ENCODE assay signal across 14 cellular contexts in the genomic region with DNA sequence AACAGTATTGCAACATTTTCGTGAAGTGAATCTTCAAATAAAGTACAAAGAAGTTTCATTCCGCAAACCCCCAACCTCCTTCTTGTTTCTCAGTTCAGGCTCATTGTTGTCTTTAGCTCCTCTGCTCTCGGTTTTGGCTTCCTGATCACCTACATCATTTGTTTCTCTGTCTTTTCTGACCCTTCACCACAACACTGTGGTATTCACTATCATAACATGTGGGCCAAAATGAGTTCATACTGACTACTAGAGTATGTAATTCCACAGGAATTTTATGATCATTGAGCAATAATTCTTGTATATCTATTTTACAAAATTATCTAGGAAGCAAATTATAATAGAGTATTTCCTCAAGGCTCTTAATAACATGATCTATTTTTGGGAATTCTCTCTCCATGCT.
A peak's percentile ranks its signal among the peaks of the same experiment; 100 is the strongest.
DNase-seq lines count a peak whose midpoint lies in the region; ATAC-seq, FAIRE-seq and TF ChIP-seq lines count a peak whose summit lies in the region.
"Had no signal": no experiment of that assay in that cellular context is flagged by ENCODE, and none has a peak within 500 bp of the region (broad histone marks: within the 10 kb centered on the region; RNA-seq: fewer than 3 reads in every experiment).

No MANE protein-coding gene starts in this region.

- H2AK5ac ChIP-seq in IMR-90 (ENCODE audit: low read depth, low read length) = no peak overlapping the region

- H3K4me2 ChIP-seq in IMR-90 (ENCODE audit: low read depth, low read length) (peak overlapping the region; percentile 51; the same call in 1 of the 2 replicates), endothelial cell of umbilical vein (ENCODE audit: insufficient read depth, low read length) (peak overlapping the region; percentile 62)

- FAIRE-seq in GM19239 (lab: Jason Lieb, UNC) (peak; percentile 48), endothelial cell of umbilical vein (lab: Jason Lieb, UNC) (peak; percentile 42)
- FAIRE-seq: G401.6 had no signal

- H3K4me1 ChIP-seq in IMR-90 (ENCODE audit: control insufficient read depth, insufficient read depth, low read length) = peaks cover 17% of the 10 kb centered on the region
- peaks cover 53% of the 10 kb centered on the region for H3K4me1 ChIP-seq in endothelial cell of umbilical vein (ENCODE audit: control insufficient read depth, extremely low read depth, insufficient read depth, low read length)
- peaks cover 0 to 29% (median 15%) of the 10 kb centered on the region in 4 donors for H3K4me1 ChIP-seq in sigmoid colon

- H4K20me1 ChIP-seq in IMR-90 (ENCODE audit: insufficient read depth, low read length) (no peaks in the 10 kb centered on the region), endothelial cell of umbilical vein (replicated peaks; ENCODE audit: control insufficient read depth, extremely low read depth, insufficient read depth, low read length) (no peaks in the 10 kb centered on the region)

- H3K4me3 ChIP-seq in IMR-90 (ENCODE audit: insufficient read depth, low read depth, low read length) (no peak overlapping the region), endothelial cell of umbilical vein (replicated peaks in 1 of 3; ENCODE audit: insufficient read depth in 1 of 3, low read depth in 1 of 3, low read length in 3 of 3) (no peak overlapping the region), sigmoid colon (no peak overlapping the region)
- H3K4me3 ChIP-seq: dorsolateral prefrontal cortex, skin epidermis had no signal

- H3K27me3 Mint-ChIP-seq in activated T-cell treated with anti-CD3 and anti-CD28 coated beads, Interleukin-2, amount 50 U/mL, for 24 hours = no peaks in the 10 kb centered on the region
- H3K27me3 Mint-ChIP-seq: stimulated activated naive CD8-positive, alpha-beta T cell treated with anti-CD3 and anti-CD28 coated beads, Interleukin-15, Interleukin-2, amounts not matched to agents 100 ng/mL and 50 ng/mL, for 24 hours had no signal

- intact Hi-C loops in IMR-90 (cut with micrococcal nuclease) = loop anchor here (1.0 kb wide), 1 partner anchor 1157 kb away; no protein-coding TSS in a partner anchor
- intact Hi-C loops in endothelial cell of umbilical vein (cut with micrococcal nuclease) = loop anchor here (1.0 to 10.0 kb wide), 3 partner anchors 52 to 1260 kb away; a partner anchor contains a TSS
- intact Hi-C loops in sigmoid colon (cut with DNase I) = loop anchor here (5.0 kb wide), 1 partner anchor 698 kb away; a partner anchor contains a TSS

- H3K27ac Mint-ChIP-seq in activated T-cell treated with anti-CD3 and anti-CD28 coated beads, Interleukin-2, amount 50 U/mL, for 24 hours = no peak overlapping the region
- H3K27ac Mint-ChIP-seq: stimulated activated naive CD8-positive, alpha-beta T cell treated with anti-CD3 and anti-CD28 coated beads, Interleukin-15, Interleukin-2, amounts not matched to agents 100 ng/mL and 50 ng/mL, for 24 hours had no signal

- H4K8ac ChIP-seq in IMR-90 (ENCODE audit: low read depth in 2 of 2, low read length in 2 of 2) = peak overlapping the region in 1 of 2 experiments; percentile 87; a peak in 1 of 4 replicates

- peak overlapping the region; percentile 17; the same call in 1 of the 2 replicates for H3K18ac ChIP-seq in IMR-90 (ENCODE audit: low read depth, low read length)

- no peak overlapping the region for H3K4me3 Mint-ChIP-seq in activated T-cell treated with anti-CD3 and anti-CD28 coated beads, Interleukin-2, amount 50 U/mL, for 24 hours
- H3K4me3 Mint-ChIP-seq: stimulated activated naive CD8-positive, alpha-beta T cell treated with anti-CD3 and anti-CD28 coated beads, Interleukin-15, Interleukin-2, amounts not matched to agents 100 ng/mL and 50 ng/mL, for 24 hours had no signal

- H3K27me3 ChIP-seq in IMR-90 (ENCODE audit: control insufficient read depth, insufficient read depth, low read length) (no peaks in the 10 kb centered on the region), endothelial cell of umbilical vein (ENCODE audit: control insufficient read depth in 2 of 2, insufficient read depth in 2 of 2, low read length in 2 of 2) (no peaks in the 10 kb centered on the region), sigmoid colon (no peaks in the 10 kb centered on the region)

- CTCF ChIA-PET in IMR-90 (lab: Yijun Ruan, JAX) (no interaction called here), endothelial cell of umbilical vein (lab: Charles Lee) (interaction anchor here (1.3 to 5.4 kb wide), 4 partner anchors 52 to 699 kb away, joined by 3 to 83 read pairs (median 4); no protein-coding TSS in a partner anchor)

- H4K91ac ChIP-seq in IMR-90 (ENCODE audit: insufficient read depth, low read depth, low read length) = peak overlapping the region; percentile 2; the same call in 1 of the 2 replicates

- H3K79me2 ChIP-seq in endothelial cell of umbilical vein (ENCODE audit: control insufficient read depth, insufficient read depth, low read length) = no peaks in the 10 kb centered on the region

- no peaks in the 10 kb centered on the region for H3K9me3 Mint-ChIP-seq in activated T-cell treated with anti-CD3 and anti-CD28 coated beads, Interleukin-2, amount 50 U/mL, for 24 hours
- H3K9me3 Mint-ChIP-seq: stimulated activated naive CD8-positive, alpha-beta T cell treated with anti-CD3 and anti-CD28 coated beads, Interleukin-15, Interleukin-2, amounts not matched to agents 100 ng/mL and 50 ng/mL, for 24 hours had no signal

- ATAC-seq in IMR-90 (ENCODE audit: low read depth) = peak; percentile 89
- no peak for ATAC-seq in HG03457 (IDR thresholded peaks at IDR 0.05; ENCODE audit: unreplicated experiment)

- no TSS peak for BruUV-seq in IMR-90 (replicated peaks; lab: Mats Ljungman, UMichigan)
- no TSS peak for BruUV-seq in endothelial cell of umbilical vein (replicated peaks; lab: Mats Ljungman, UMichigan)

- TF ChIP-seq CTCF in IMR-90 (conservative IDR thresholded peaks at IDR 0.05; ENCODE audit: low read depth, low read length) (no peak), endothelial cell of umbilical vein (IDR thresholded peaks at IDR 0.05; ENCODE audit: extremely low read depth in 1 of 2, insufficient read depth in 1 of 2, low read depth in 1 of 2, low read length in 2 of 2) (no peak), sigmoid colon (IDR thresholded peaks at IDR 0.05) (no peak)

- H3K9ac ChIP-seq in IMR-90 (ENCODE audit: low read depth, low read length) = no peak overlapping the region
- H3K9ac ChIP-seq in endothelial cell of umbilical vein (replicated peaks; ENCODE audit: extremely low read depth, insufficient read depth, low read length) = peak overlapping the region; percentile 26

- H3K36me3 ChIP-seq in IMR-90 (ENCODE audit: control insufficient read depth, insufficient read depth, low read length) (no peaks in the 10 kb centered on the region), endothelial cell of umbilical vein (ENCODE audit: control insufficient read depth in 2 of 2, extremely low read depth in 1 of 2, insufficient read depth in 2 of 2, low read length in 2 of 2) (no peaks in the 10 kb centered on the region), sigmoid colon (no peaks in the 10 kb centered on the region)

- TF ChIP-seq POLR2A in IMR-90 (IDR thresholded peaks at IDR 0.05; ENCODE audit: low read depth, low read length) (no peak), endothelial cell of umbilical vein (IDR thresholded peaks at IDR 0.05; ENCODE audit: low read depth, low read length) (no peak), sigmoid colon (IDR thresholded peaks at IDR 0.05) (no peak)

- peak overlapping the region; percentile 99 for H2BK5ac ChIP-seq in IMR-90 (ENCODE audit: low read depth, low read length, poor library complexity, severe bottlenecking)

- DNase-seq in GM19239 (ENCODE audit: insufficient read length, low spot score) (no peak), IMR-90 (peak; percentile 98), endothelial cell of umbilical vein (ENCODE audit: low read depth, low spot score) (peak; percentile 65), sigmoid colon (no peak), DMS 273 treated with DMSO at 0.1 percent for 48 hours (lab: John Stamatoyannopoulos, UW) (no peak)
- DNase-seq in activated CD8-positive, alpha-beta memory T cell treated with anti-CD3 and anti-CD28 coated beads, Interleukin-2, amount 50 U/mL, for 48 hours = no peak
- DNase-seq in activated T-cell treated with anti-CD3 and anti-CD28 coated beads, Interleukin-2, amount 50 U/mL, for 24 hours = no peak
- DNase-seq: dorsolateral prefrontal cortex, left cardiac atrium, SW 1271 had no signal

- TF ChIP-seq RAD21 in IMR-90 (IDR thresholded peaks at IDR 0.05; ENCODE audit: low read length) = no peak

- H3K27ac ChIP-seq in IMR-90 (ENCODE audit: insufficient read depth, low read length) = peak overlapping the region; percentile 21; the same call in 1 of the 2 replicates
- H3K27ac ChIP-seq in endothelial cell of umbilical vein (ENCODE audit: insufficient read depth, low read depth, low read length) = peak overlapping the region; percentile 62
- H3K27ac ChIP-seq in sigmoid colon = peak overlapping the region in 3 of 4 donors; percentile 17 to 24 (median 20)
- H3K27ac ChIP-seq: dorsolateral prefrontal cortex had no signal

- peak overlapping the region; percentile 73; the same call in 1 of the 2 replicates for H3K4ac ChIP-seq in IMR-90 (ENCODE audit: low read depth, low read length)

- H2BK15ac ChIP-seq in IMR-90 (ENCODE audit: low read depth, low read length) = no peak overlapping the region

- no peak overlapping the region for H2AFZ ChIP-seq in IMR-90 (replicated peaks; ENCODE audit: low read length, poor library complexity)
- H2AFZ ChIP-seq in endothelial cell of umbilical vein (ENCODE audit: low read depth, low read length) = peak overlapping the region; percentile 34

- no peaks in the 10 kb centered on the region for H3K4me1 Mint-ChIP-seq in activated T-cell treated with anti-CD3 and anti-CD28 coated beads, Interleukin-2, amount 50 U/mL, for 24 hours (ENCODE audit: low read depth)

- POLR2A ChIA-PET in IMR-90 (lab: Charles Lee; ENCODE audit: unreplicated experiment) = no interaction called here
- POLR2A ChIA-PET in endothelial cell of umbilical vein (lab: Charles Lee) = interaction anchor here (0.6 kb wide), 1 partner anchor 694 kb away, joined by 6 read pairs; no protein-coding TSS in a partner anchor

- in situ Hi-C loops in IMR-90 (cut with MboI; ENCODE audit: low sequenced_read_pairs) = loop anchor here (10.0 to 25.0 kb wide), 3 partner anchors 700 to 1150 kb away; a partner anchor contains a TSS

- peak overlapping the region; percentile 86; the same call in 1 of the 2 replicates for H2BK20ac ChIP-seq in IMR-90 (ENCODE audit: low read depth, low read length)

- WGBS in IMR-90 (ENCODE audit: extremely low coverage in 2 of 2, insufficient read length in 1 of 2), 2 experiments = no CpG with 5 or more reads among the region's 3 CpGs
- WGBS in sigmoid colon, 2 donors = 65 to 69% methylated on average over 3 of the region's 3 CpGs

- H3K9me1 ChIP-seq in IMR-90 (ENCODE audit: insufficient read depth, low read length) (peaks cover 4% of the 10 kb centered on the region), endothelial cell of umbilical vein (replicated peaks; ENCODE audit: control insufficient read depth, extremely low read depth, insufficient read depth, low read length) (no peaks in the 10 kb centered on the region)

- dilution Hi-C loops in IMR-90 (cut with HindIII; ENCODE audit: low sequenced_read_pairs, unreplicated experiment) (no loop called here), endothelial cell of umbilical vein (cut with MboI; ENCODE audit: extremely low pct_ligation_motif_present, low sequenced_read_pairs) (loop anchor here (10.0 to 25.0 kb wide), 2 partner anchors 498 to 700 kb away; a partner anchor contains a TSS)

- H3K9me3 ChIP-seq in IMR-90 (ENCODE audit: control insufficient read depth, insufficient read depth, low read length) (no peaks in the 10 kb centered on the region), endothelial cell of umbilical vein (replicated peaks; ENCODE audit: control insufficient read depth, insufficient read depth, low read length) (no peaks in the 10 kb centered on the region), sigmoid colon (no peaks in the 10 kb centered on the region)

- no peaks in the 10 kb centered on the region for H3K79me1 ChIP-seq in IMR-90 (ENCODE audit: low read depth in 1 of 2, low read length in 2 of 2)

- H3K23ac ChIP-seq in IMR-90 (ENCODE audit: low read depth, low read length) = no peak overlapping the region

- 0 out of 2 replicates have a peak overlapping the region, but pooled peaks have one; percentile 27 for H3K56ac ChIP-seq in IMR-90 (ENCODE audit: extremely low read depth, insufficient read depth, low read length)

- H4K5ac ChIP-seq in IMR-90 (ENCODE audit: low read depth, low read length) = no peak overlapping the region

- no peaks in the 10 kb centered on the region for H3K36me3 Mint-ChIP-seq in activated T-cell treated with anti-CD3 and anti-CD28 coated beads, Interleukin-2, amount 50 U/mL, for 24 hours (ENCODE audit: low read depth)

- H2AK9ac ChIP-seq in IMR-90 (replicated peaks; ENCODE audit: low read depth, low read length, poor library complexity) = no peak overlapping the region

- no peak for TF ChIP-seq EP300 in sigmoid colon (IDR thresholded peaks at IDR 0.05)

- H3K14ac ChIP-seq in IMR-90 (replicated peaks; ENCODE audit: low read depth, low read length) = no peak overlapping the region

- H2BK120ac ChIP-seq in IMR-90 (ENCODE audit: low read depth, low read length) = peak overlapping the region; percentile 88

Comparison
In these comparisons a context has a peak if more than half of its experiments do, and no peak if none do; other contexts are left out.
1. DNase-seq: peak in IMR-90 (single experiment) and endothelial cell of umbilical vein (single experiment); none in GM19239 (single experiment), sigmoid colon (single experiment), DMS 273 treated with DMSO at 0.1 percent for 48 hours (single experiment), activated CD8-positive, alpha-beta memory T cell treated with anti-CD3 and anti-CD28 coated beads, Interleukin-2, amount 50 U/mL, for 48 hours (single experiment) and activated T-cell treated with anti-CD3 and anti-CD28 coated beads, Interleukin-2, amount 50 U/mL, for 24 hours (single experiment).
2. Peak in every context shown above with its lines, with median percentiles within 50 percentile points of each other: H3K27ac ChIP-seq.